Comparison of ENCODE assay signal across 13 cellular contexts in genomic region chr1:66464802-66465201, GRCh38.
DNase-seq lines count a peak whose midpoint lies in the region; ATAC-seq and TF ChIP-seq lines count a peak whose summit lies in the region.
"Had no signal": no experiment of that assay in that cellular context is flagged by ENCODE, and none has a peak within 500 bp of the region (broad histone marks: within the 10 kb centered on the region; RNA-seq: fewer than 3 reads in every experiment).

No MANE protein-coding gene starts in this region.

- intact Hi-C loops in MCF 10A (cut with micrococcal nuclease) (no loop called here), breast epithelium (cut with DNase I; ENCODE audit: low total_unique reads) (loop anchor here (5.0 kb wide), 1 partner anchor 778 kb away; no protein-coding TSS in a partner anchor)

- TF ChIP-seq CTCF in MCF 10A (IDR thresholded peaks at IDR 0.05; ENCODE audit: unreplicated experiment) (no peak), breast epithelium (IDR thresholded peaks at IDR 0.05) (no peak), fibroblast of the aortic adventitia (IDR thresholded peaks at IDR 0.05; ENCODE audit: insufficient read depth, low read length) (no peak), thoracic aorta (IDR thresholded peaks at IDR 0.05) (no peak), right atrium auricular region (IDR thresholded peaks at IDR 0.05) (no peak)

- H3K4me1 Mint-ChIP-seq in MCF 10A (ENCODE audit: insufficient read depth, unreplicated experiment), result peaks cover 13% of the 10 kb centered on the region
- no peaks in the 10 kb centered on the region for H3K4me1 Mint-ChIP-seq in activated T-helper 17 cell treated with anti-CD3 and anti-CD28 coated beads, Interleukin-2, amount 50 U/mL, for 72 hours

- no peak overlapping the region for H3K27ac ChIP-seq in breast epithelium
- H3K27ac ChIP-seq in thoracic aorta, result peak overlapping the region in 1 of 2 donors; percentile 47
- H3K27ac ChIP-seq in right atrium auricular region, result no peak overlapping the region

- no peaks in the 10 kb centered on the region for H3K4me1 ChIP-seq in breast epithelium
- peaks cover 6 to 10% of the 10 kb centered on the region in 2 donors for H3K4me1 ChIP-seq in thoracic aorta (ENCODE audit: control insufficient read depth in 1 of 2, low read depth in 2 of 2)
- H3K4me1 ChIP-seq in right atrium auricular region, result no peaks in the 10 kb centered on the region

- no peak overlapping the region for H3K27ac Mint-ChIP-seq in MCF 10A (ENCODE audit: low read depth, unreplicated experiment)
- no peak overlapping the region for H3K27ac Mint-ChIP-seq in activated T-helper 17 cell treated with anti-CD3 and anti-CD28 coated beads, Interleukin-2, amount 50 U/mL, for 72 hours

- no peak for TF ChIP-seq POLR2A in breast epithelium (IDR thresholded peaks at IDR 0.05)

- no peaks in the 10 kb centered on the region for H3K36me3 ChIP-seq in breast epithelium
- H3K36me3 ChIP-seq in thoracic aorta, result no peaks in the 10 kb centered on the region
- no peaks in the 10 kb centered on the region for H3K36me3 ChIP-seq in right atrium auricular region

- POLR2A ChIA-PET in MCF 10A (lab: Yijun Ruan, JAX), result no interaction called here

- DNase-seq in MCF 10A (ENCODE audit: unreplicated experiment) (peak; percentile 30), breast epithelium (ENCODE audit: low spot score in 2 of 2) (no peak), fibroblast of the aortic adventitia (ENCODE audit: low read depth) (peak; percentile 95), thoracic aorta (ENCODE audit: low spot score) (no peak), NCI-H128 (lab: John Stamatoyannopoulos, UW; ENCODE audit: unreplicated experiment) (no peak), right atrium auricular region (ENCODE audit: low spot score) (no peak)
- DNase-seq: anterior cingulate cortex, DMS153, NCI-H2227 treated with DMSO at 0.1 percent for 48 hours had no signal

- no TSS peak for BruUV-seq in MCF 10A (replicated peaks; lab: Mats Ljungman, UMichigan)

- peak; percentile 88 for ATAC-seq in activated T-helper 17 cell treated with anti-CD3 and anti-CD28 coated beads, Interleukin-2, amount 50 U/mL, for 72 hours (replicated peaks)
- ATAC-seq in thoracic aorta (ENCODE audit: insufficient number of reproducible peaks, low FRiP score, low read depth) (peak; percentile 85), GM21529 (IDR thresholded peaks at IDR 0.05; ENCODE audit: unreplicated experiment) (no peak)
- ATAC-seq: Right ventricle myocardium inferior had no signal

- no peaks in the 10 kb centered on the region for H3K27me3 ChIP-seq in breast epithelium
- H3K27me3 ChIP-seq in thoracic aorta (replicated peaks; ENCODE audit: insufficient read depth), result no peaks in the 10 kb centered on the region
- H3K27me3 ChIP-seq in right atrium auricular region, result no peaks in the 10 kb centered on the region

- peaks cover 0 to 8% of the 10 kb centered on the region in 2 donors for H3K9me3 ChIP-seq in breast epithelium
- H3K9me3 ChIP-seq in thoracic aorta, result no peaks in the 10 kb centered on the region
- peaks cover 0 to 1% of the 10 kb centered on the region in 2 donors for H3K9me3 ChIP-seq in right atrium auricular region

- CTCF ChIA-PET in MCF 10A (lab: Yijun Ruan, JAX), result interaction anchor here (0.7 to 1.5 kb wide), 5 partner anchors 19 to 222 kb away, joined by 3 to 9 read pairs (median 3); no protein-coding TSS in a partner anchor

- no peaks in the 10 kb centered on the region for H3K27me3 Mint-ChIP-seq in MCF 10A (ENCODE audit: insufficient read depth, unreplicated experiment)
- H3K27me3 Mint-ChIP-seq in activated T-helper 17 cell treated with anti-CD3 and anti-CD28 coated beads, Interleukin-2, amount 50 U/mL, for 72 hours, result peaks cover 10% of the 10 kb centered on the region

- H3K36me3 Mint-ChIP-seq in MCF 10A (ENCODE audit: insufficient read depth, unreplicated experiment), result no peaks in the 10 kb centered on the region
- no peaks in the 10 kb centered on the region for H3K36me3 Mint-ChIP-seq in activated T-helper 17 cell treated with anti-CD3 and anti-CD28 coated beads, Interleukin-2, amount 50 U/mL, for 72 hours (ENCODE audit: low read depth)

- H3K4me3 ChIP-seq in breast epithelium (no peak overlapping the region), fibroblast of the aortic adventitia (ENCODE audit: low read depth, low read length) (no peak overlapping the region), thoracic aorta (no peak overlapping the region), right atrium auricular region (no peak overlapping the region)
- H3K4me3 ChIP-seq: skin epidermis had no signal

- no peak overlapping the region for H3K4me3 Mint-ChIP-seq in MCF 10A (ENCODE audit: unreplicated experiment)
- no peak overlapping the region for H3K4me3 Mint-ChIP-seq in activated T-helper 17 cell treated with anti-CD3 and anti-CD28 coated beads, Interleukin-2, amount 50 U/mL, for 72 hours

- peaks cover 14% of the 10 kb centered on the region for H3K9me3 Mint-ChIP-seq in MCF 10A (ENCODE audit: unreplicated experiment)
- peaks cover 5% of the 10 kb centered on the region for H3K9me3 Mint-ChIP-seq in activated T-helper 17 cell treated with anti-CD3 and anti-CD28 coated beads, Interleukin-2, amount 50 U/mL, for 72 hours

Comparison
In these comparisons a context has a peak if more than half of its experiments do, and no peak if none do; other contexts are left out.
1. DNase-seq: peak in MCF 10A (single experiment) and fibroblast of the aortic adventitia (single experiment); none in breast epithelium (0 of 2), thoracic aorta (single experiment), NCI-H128 (single experiment) and right atrium auricular region (single experiment).